17 cellular contexts compared by ENCODE assay signal in the genomic region with DNA sequence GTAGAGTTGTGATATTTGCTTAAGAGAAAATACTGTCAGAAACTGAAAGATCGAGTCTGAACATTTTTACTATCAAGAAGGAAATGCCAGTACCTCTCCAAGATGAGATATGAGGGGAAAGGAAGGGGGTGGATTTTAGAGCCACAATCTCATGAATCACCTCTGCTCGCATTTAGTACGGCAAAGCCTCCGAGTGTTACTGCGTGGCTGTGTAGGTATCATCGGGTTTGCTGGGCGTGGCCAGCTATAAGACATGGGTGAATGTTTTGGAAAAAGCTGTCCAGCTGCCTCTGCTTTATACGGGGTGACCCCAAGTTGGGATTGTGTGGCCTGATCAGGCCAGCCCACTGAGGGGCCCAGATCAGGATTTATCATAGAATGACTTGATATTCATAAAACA.
"Had no signal": no experiment of that assay in that cellular context is flagged by ENCODE, and none has a peak within 500 bp of the region (broad histone marks: within the 10 kb centered on the region; RNA-seq: fewer than 3 reads in every experiment).

No MANE protein-coding gene starts in this region.

- ATAC-seq: activated T-helper 17 cell treated with anti-CD3 and anti-CD28 coated beads, Interleukin-2, amount 50 U/mL, for 72 hours had no signal

- H3K4me3 Mint-ChIP-seq: activated T-helper 17 cell treated with anti-CD3 and anti-CD28 coated beads, Interleukin-2, amount 50 U/mL, for 72 hours; immature natural killer cell had no signal

- H3K4me3 ChIP-seq: lower lobe of right lung, ovary, tibial nerve had no signal

- H3K27me3 ChIP-seq: brain microvascular endothelial cell, ovary, tibial nerve had no signal

- H3K36me3 ChIP-seq: brain microvascular endothelial cell, lower lobe of right lung, ovary, tibial nerve had no signal

- H3K27me3 Mint-ChIP-seq: activated T-helper 17 cell treated with anti-CD3 and anti-CD28 coated beads, Interleukin-2, amount 50 U/mL, for 72 hours had no signal

- H3K27ac ChIP-seq: brain microvascular endothelial cell, lower lobe of right lung, ovary, tibial nerve, VCaP had no signal

- H3K27ac Mint-ChIP-seq: activated T-helper 17 cell treated with anti-CD3 and anti-CD28 coated beads, Interleukin-2, amount 50 U/mL, for 72 hours; immature natural killer cell had no signal

- DNase-seq: activated CD4-positive, alpha-beta T cell treated with anti-CD3 and anti-CD28 coated beads for 1 hour; activated CD4-positive, alpha-beta T cell treated with anti-CD3 and anti-CD28 coated beads, Interleukin-2, amount 50 U/mL, for 48 hours; activated naive CD4-positive, alpha-beta T cell treated with Interleukin-2 at 50 U/mL for 16 hours; anterior cingulate cortex; brain microvascular endothelial cell; effector memory CD4-positive, alpha-beta T cell; foreskin melanocyte; head of caudate nucleus; immature natural killer cell; lower lobe of right lung; midbrain; ovary; stimulated activated CD4-positive, alpha-beta T cell treated with anti-CD3 and anti-CD28 coated beads, Interleukin-4, amount 100 ng/mL, for 24 hours; stimulated activated naive CD4-positive, alpha-beta T cell had no signal

- H3K36me3 Mint-ChIP-seq: immature natural killer cell had no signal

- H3K4me1 ChIP-seq: lower lobe of right lung, tibial nerve had no signal

- H3K9me3 Mint-ChIP-seq: activated T-helper 17 cell treated with anti-CD3 and anti-CD28 coated beads, Interleukin-2, amount 50 U/mL, for 72 hours had no signal

- H3K9me3 ChIP-seq: lower lobe of right lung, ovary had no signal

- H3K4me1 Mint-ChIP-seq: activated T-helper 17 cell treated with anti-CD3 and anti-CD28 coated beads, Interleukin-2, amount 50 U/mL, for 72 hours; immature natural killer cell had no signal
